8 cellular contexts compared by ENCODE assay signal in genomic region chr21:37562920-37563640, GRCh38.
A peak's percentile ranks its signal among the peaks of the same experiment; 100 is the strongest.
DNase-seq lines count a peak whose midpoint lies in the region; ATAC-seq and TF ChIP-seq lines count a peak whose summit lies in the region.

No MANE protein-coding gene starts in this region.

- no TSS peak for BruUV-seq in HCT116 (replicated peaks; lab: Mats Ljungman, UMichigan)

- no peak for TF ChIP-seq POLR2A in HCT116 (IDR thresholded peaks at IDR 0.05; ENCODE audit: borderline replicate concordance, extremely low read depth, insufficient read depth, insufficient read length)

- peaks cover 15 to 28% (median 25%) of the 10 kb centered on the region in 3 donors for H3K4me1 Mint-ChIP-seq in naive B cell

- H2AFZ ChIP-seq in HCT116 (ENCODE audit: low read depth, low read length, poor library complexity, severe bottlenecking), result peak overlapping the region; percentile 81

- no peaks in the 10 kb centered on the region for H3K27me3 ChIP-seq in HCT116 (ENCODE audit: insufficient read depth, low read length)

- peak overlapping the region; percentile 54 to 96 (median 91) for H3K27ac Mint-ChIP-seq in naive B cell

- peaks cover 0 to 8% of the 10 kb centered on the region in 2 donors for H3K36me3 Mint-ChIP-seq in naive B cell

- RAD21 ChIA-PET in HCT116 (lab: Charles Lee; ENCODE audit: low non-redundant PET in 1 of 2, low total read pairs in 2 of 2, uncharacterized antibody in 2 of 2, unreplicated experiment in 2 of 2), result no interaction called here

- H3K9me2 ChIP-seq in HCT116 (ENCODE audit: insufficient read depth), result no peaks in the 10 kb centered on the region

- H3K9me3 ChIP-seq in HCT116 (ENCODE audit: control insufficient read depth in 1 of 2, insufficient read depth in 1 of 2, low read depth in 1 of 2, low read length in 2 of 2), result peaks cover 0 to 5% of the 10 kb centered on the region in 2 experiments; a peak in 1 of 4 replicates

- peak overlapping the region; percentile 89 for H3K27ac ChIP-seq in HCT116 (ENCODE audit: low read depth, low read length)

- no peaks in the 10 kb centered on the region for H3K36me3 ChIP-seq in HCT116 (ENCODE audit: control insufficient read depth in 1 of 2, insufficient read depth in 2 of 2, low read length in 2 of 2)

- POLR2A ChIA-PET in HCT116 (lab: Charles Lee), result interaction anchor here (0.8 to 1.1 kb wide), 2 partner anchors 9 to 11 kb away, joined by 3 read pairs; no protein-coding TSS in a partner anchor

- CTCF ChIA-PET in HCT116 (lab: Charles Lee), result interaction anchor here (1.3 to 1.5 kb wide), 2 partner anchors 33 to 574 kb away, joined by 5 read pairs; no protein-coding TSS in a partner anchor

- peak overlapping the region; percentile 69; the same call in 1 of the 2 replicates for H3K9ac ChIP-seq in HCT116 (ENCODE audit: low read length)

- H3K9me3 Mint-ChIP-seq in naive B cell, result peaks cover 0 to 8% (median 5%) of the 10 kb centered on the region in 7 donors

- H3K4me1 ChIP-seq in HCT116 (ENCODE audit: control insufficient read depth in 1 of 2, insufficient read depth in 2 of 2, low read length in 2 of 2), result peaks cover 16 to 29% of the 10 kb centered on the region in 2 experiments

- peak overlapping the region; percentile 100 for H3K4me2 ChIP-seq in HCT116 (ENCODE audit: low read length)

- H4K20me1 ChIP-seq in HCT116 (ENCODE audit: insufficient read depth), result no peaks in the 10 kb centered on the region

- intact Hi-C loops in HCT116 (cut with micrococcal nuclease), result loop anchor here (2.0 kb wide), 1 partner anchor 296 kb away; the partner anchor contains the start of gene VPS26C

- peak overlapping the region; percentile 90 to 98 (median 96) for H3K4me3 Mint-ChIP-seq in naive B cell

- DNase-seq in NCI-H146 (lab: John Stamatoyannopoulos, UW) (peak; percentile 47), NCI-H146 treated with DMSO at 0.1 percent for 48 hours (lab: John Stamatoyannopoulos, UW; ENCODE audit: unreplicated experiment) (no peak), HCT116 (ENCODE audit: low read depth, low spot score) (no peak), NCI-H69 (lab: John Stamatoyannopoulos, UW) (peak; percentile 73), dermis blood vessel endothelial cell (peak; percentile 71), naive B cell (no peak), EL (no peak), 8988T (no peak)

- no peak for ATAC-seq in HCT116
- ATAC-seq in naive B cell (ENCODE audit: low read depth in 2 of 2), result peak; percentile 10 to 13

- no peaks in the 10 kb centered on the region for H3K79me2 ChIP-seq in HCT116 (ENCODE audit: insufficient read depth, low read length)

- H3K27me3 Mint-ChIP-seq in naive B cell, result no peaks in the 10 kb centered on the region

- H3K4me3 ChIP-seq in HCT116 (replicated peaks in 1 of 2; ENCODE audit: low read depth in 1 of 2, low read length in 2 of 2), result no peak overlapping the region

- no peak for TF ChIP-seq RAD21 in HCT116 (IDR thresholded peaks at IDR 0.05; ENCODE audit: low read depth)

- no peak for TF ChIP-seq CTCF in HCT116 (IDR thresholded peaks at IDR 0.05 in 2 of 3, conservative IDR thresholded peaks at IDR 0.05 in 1 of 3; ENCODE audit: borderline replicate concordance in 1 of 3, insufficient read depth in 1 of 3, low read depth in 2 of 3, low read length in 2 of 3)

TF ChIP-seq in HCT116, 20 proteins besides CTCF, POLR2A, EP300 and RAD21:
- no peak for TF ChIP-seq SRF (IDR thresholded peaks at IDR 0.05; ENCODE audit: low read depth)

Comparison
In these comparisons a context has a peak if more than half of its experiments do, and no peak if none do; other contexts are left out.
1. DNase-seq: peak in NCI-H146 (single experiment), NCI-H69 (single experiment) and dermis blood vessel endothelial cell (single experiment); none in NCI-H146 treated with DMSO at 0.1 percent for 48 hours (single experiment), HCT116 (single experiment), naive B cell (single experiment), EL (single experiment) and 8988T (single experiment).